ENCODE assay signal across 1 cellular context in genomic region chr10:104255244-104255981, GRCh38.
TF ChIP-seq lines count a peak whose summit lies in the region.

No MANE protein-coding gene starts in this region.

TF ChIP-seq in HEK293, 187 proteins besides CTCF, POLR2A, EP300 and RAD21 (continued from another document):
- TF ChIP-seq ZNF488 (tag by site-specific recombination; IDR thresholded peaks at IDR 0.05) (no peak), SCRT1 (tag by site-specific recombination; IDR thresholded peaks at IDR 0.05; ENCODE audit: borderline replicate concordance) (no peak), KLF9 (tag by site-specific recombination; IDR thresholded peaks at IDR 0.05; ENCODE audit: low read depth) (no peak), ZNF184 (tag by site-specific recombination; IDR thresholded peaks at IDR 0.05) (0 out of 2 replicates have a peak, but pooled peaks have one; percentile 6), ZNF639 (tag by site-specific recombination; IDR thresholded peaks at IDR 0.05) (0 out of 2 replicates have a peak, but pooled peaks have one; percentile 34), GLIS2 (tag by site-specific recombination; IDR thresholded peaks at IDR 0.05) (peak; percentile 27; the same call in 1 of the 2 replicates), HOXD13 (CRISPR knock-in tag; IDR thresholded peaks at IDR 0.05; ENCODE audit: borderline replicate concordance) (no peak), ZNF660 (tag by site-specific recombination; IDR thresholded peaks at IDR 0.05) (no peak), PATZ1 (tag by site-specific recombination; IDR thresholded peaks at IDR 0.05) (no peak), ZNF600 (tag by site-specific recombination; IDR thresholded peaks at IDR 0.05) (peak; percentile 16; the same call in 1 of the 2 replicates), PRDM4 (tag by site-specific recombination; IDR thresholded peaks at IDR 0.05) (no peak), SCRT2 (tag by site-specific recombination; IDR thresholded peaks at IDR 0.05) (peak; percentile 32; the same call in 1 of the 2 replicates)
